Comparison of ENCODE assay signal across 26 cellular contexts in genomic region chr5:133512896-133513295, GRCh38.
"Had no signal": no experiment of that assay in that cellular context is flagged by ENCODE, and none has a peak within 500 bp of the region (broad histone marks: within the 10 kb centered on the region; RNA-seq: fewer than 3 reads in every experiment).

No MANE protein-coding gene starts in this region.

- H3K36me3 Mint-ChIP-seq: natural killer cell; neural progenitor cell; stimulated activated effector memory CD8-positive, alpha-beta T cell treated with anti-CD3 and anti-CD28 coated beads, Interleukin-12 subunit alpha, Interleukin-12 subunit beta, amount 100 ng/mL, for 72 hours; stimulated activated naive B cell treated with anti-CD40 and anti-IgM and Interleukin-4, amounts not matched to agents 10 μg/mL and 1 μg/mL and 100 μg/mL, for 72 hours had no signal

- H3K4me1 Mint-ChIP-seq: natural killer cell, nephron had no signal

- H3K27ac Mint-ChIP-seq: naive thymus-derived CD4-positive, alpha-beta T cell; natural killer cell; nephron; neural progenitor cell; stimulated activated effector memory CD8-positive, alpha-beta T cell treated with anti-CD3 and anti-CD28 coated beads, Interleukin-12 subunit alpha, Interleukin-12 subunit beta, amount 100 ng/mL, for 72 hours; stimulated activated naive B cell treated with anti-CD40 and anti-IgM and Interleukin-4, amounts not matched to agents 10 μg/mL and 1 μg/mL and 100 μg/mL, for 72 hours; stimulated activated naive CD8-positive, alpha-beta T cell treated with anti-CD3 and anti-CD28 coated beads, Interleukin-15, Interleukin-2, amounts not matched to agents 100 ng/mL and 50 ng/mL, for 24 hours had no signal

- H3K9me3 Mint-ChIP-seq: naive thymus-derived CD4-positive, alpha-beta T cell; natural killer cell; nephron; neural progenitor cell; stimulated activated effector memory CD8-positive, alpha-beta T cell treated with anti-CD3 and anti-CD28 coated beads, Interleukin-12 subunit alpha, Interleukin-12 subunit beta, amount 100 ng/mL, for 72 hours; stimulated activated naive B cell treated with anti-CD40 and anti-IgM and Interleukin-4, amounts not matched to agents 10 μg/mL and 1 μg/mL and 100 μg/mL, for 72 hours; stimulated activated naive CD8-positive, alpha-beta T cell treated with anti-CD3 and anti-CD28 coated beads, Interleukin-15, Interleukin-2, amounts not matched to agents 100 ng/mL and 50 ng/mL, for 24 hours had no signal

- DNase-seq: naive thymus-derived CD4-positive, alpha-beta T cell; natural killer cell; occipital lobe; pancreas; retina; right cardiac atrium; right lobe of liver; sigmoid colon; small intestine; stimulated activated CD4-positive, alpha-beta T cell treated with anti-CD3 and anti-CD28 coated beads, Interleukin-15, amount 100 ng/mL, for 24 hours; stimulated activated CD4-positive, alpha-beta T cell treated with anti-CD3 and anti-CD28 coated beads, Interleukin-2, amount 100 ng/mL, for 24 hours; stimulated activated CD4-positive, alpha-beta T cell treated with anti-CD3 and anti-CD28 coated beads, Interleukin-2, amount 100 ng/mL, for 48 hours; stimulated activated CD4-positive, alpha-beta T cell treated with anti-CD3 and anti-CD28 coated beads, Interleukin-4, amount 100 ng/mL, for 24 hours; stimulated activated naive B cell treated with anti-CD40 and anti-IgM and Interleukin-4, amounts not matched to agents 10 μg/mL and 1 μg/mL and 100 μg/mL, for 72 hours; stimulated activated naive CD4-positive, alpha-beta T cell treated with Interleukin-2 at 50 U/mL for 16 hours; stomach; thyroid gland; trophoblast cell; upper lobe of left lung had no signal

- H3K27ac ChIP-seq: neural progenitor cell, pancreas, prostate gland, right lobe of liver, sigmoid colon, stomach, thoracic aorta, thyroid gland, tibial nerve, upper lobe of left lung had no signal

- H3K4me1 ChIP-seq: pancreas, prostate gland, sigmoid colon, thyroid gland had no signal

- ATAC-seq: naive thymus-derived CD4-positive, alpha-beta T cell; natural killer cell; pancreas; right cardiac atrium; right lobe of liver; stimulated activated effector memory CD8-positive, alpha-beta T cell treated with anti-CD3 and anti-CD28 coated beads, Interleukin-12 subunit alpha, Interleukin-12 subunit beta, amount 100 ng/mL, for 72 hours; stimulated activated naive B cell treated with anti-CD40 and anti-IgM and Interleukin-4, amounts not matched to agents 10 μg/mL and 1 μg/mL and 100 μg/mL, for 72 hours had no signal

- H3K27me3 ChIP-seq: neural progenitor cell, pancreas, right lobe of liver, sigmoid colon, thyroid gland, tibial nerve, upper lobe of left lung had no signal

- H3K4me3 Mint-ChIP-seq: naive thymus-derived CD4-positive, alpha-beta T cell; natural killer cell; nephron; neural progenitor cell; stimulated activated effector memory CD8-positive, alpha-beta T cell treated with anti-CD3 and anti-CD28 coated beads, Interleukin-12 subunit alpha, Interleukin-12 subunit beta, amount 100 ng/mL, for 72 hours; stimulated activated naive B cell treated with anti-CD40 and anti-IgM and Interleukin-4, amounts not matched to agents 10 μg/mL and 1 μg/mL and 100 μg/mL, for 72 hours; stimulated activated naive CD8-positive, alpha-beta T cell treated with anti-CD3 and anti-CD28 coated beads, Interleukin-15, Interleukin-2, amounts not matched to agents 100 ng/mL and 50 ng/mL, for 24 hours had no signal

- H3K9me3 ChIP-seq: pancreas, prostate gland, right lobe of liver, sigmoid colon, stomach, thoracic aorta, thyroid gland, tibial nerve, upper lobe of left lung had no signal

- H3K36me3 ChIP-seq: neural progenitor cell, pancreas, prostate gland, right lobe of liver, sigmoid colon, stomach, thoracic aorta, thyroid gland, tibial nerve, upper lobe of left lung had no signal

- H3K4me3 ChIP-seq: neural progenitor cell, pancreas, prostate gland, right lobe of liver, sigmoid colon, stomach, thoracic aorta, thyroid gland, tibial nerve, upper lobe of left lung had no signal
